ENCODE assay signal across 15 cellular contexts in the genomic region with DNA sequence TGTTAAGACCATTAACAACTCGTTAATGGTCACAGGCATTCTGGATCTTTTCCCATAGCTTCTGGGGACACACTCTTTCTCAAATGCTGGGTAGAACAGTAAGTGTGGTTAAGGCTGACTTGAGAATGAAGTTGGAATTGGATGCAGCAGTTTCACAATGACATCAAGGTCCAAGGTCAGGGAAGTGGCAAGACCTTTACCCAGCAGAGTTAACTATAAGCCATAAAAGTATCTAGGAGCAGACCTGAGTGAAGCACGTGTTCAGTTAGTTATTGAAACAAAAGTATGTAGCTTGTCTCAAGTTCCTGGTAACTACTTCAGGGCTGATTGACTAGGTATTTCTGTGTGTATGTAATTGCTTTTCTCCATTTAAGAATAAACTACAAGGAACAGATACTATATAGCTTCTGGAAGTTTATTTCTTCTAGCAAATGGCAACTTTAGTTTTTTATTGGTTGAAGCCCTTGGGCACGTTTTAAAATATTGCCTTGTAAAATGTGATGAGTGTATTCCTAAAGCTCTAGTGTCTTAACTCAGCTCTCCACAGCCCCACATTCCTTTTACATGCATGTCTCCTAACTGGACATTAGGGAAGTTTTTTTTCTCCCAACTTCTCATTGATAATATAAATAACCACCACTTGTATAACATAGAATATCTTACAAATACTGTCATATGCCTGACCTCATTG.
DNase-seq lines count a peak whose midpoint lies in the region; ATAC-seq, FAIRE-seq and TF ChIP-seq lines count a peak whose summit lies in the region.
"Had no signal": no experiment of that assay in that cellular context is flagged by ENCODE, and none has a peak within 500 bp of the region (broad histone marks: within the 10 kb centered on the region; RNA-seq: fewer than 3 reads in every experiment).

No MANE protein-coding gene starts in this region.

- H3K4me1 ChIP-seq in PC-9 (replicated peaks; ENCODE audit: insufficient read depth) (peaks cover 26% of the 10 kb centered on the region), hepatocyte (ENCODE audit: insufficient read depth) (peaks cover 47% of the 10 kb centered on the region), pancreas (no peaks in the 10 kb centered on the region)
- H3K4me1 ChIP-seq: prostate gland had no signal

- H3K36me3 ChIP-seq in PC-9 (ENCODE audit: low read depth) (no peaks in the 10 kb centered on the region), hepatocyte (replicated peaks; ENCODE audit: insufficient read depth, low read depth) (no peaks in the 10 kb centered on the region), pancreas (no peaks in the 10 kb centered on the region)
- H3K36me3 ChIP-seq: prostate gland had no signal

- H3K9me3 ChIP-seq in PC-9 (ENCODE audit: insufficient read depth, low read depth) (peaks cover 7% of the 10 kb centered on the region; the same call in 1 of the 2 replicates), hepatocyte (ENCODE audit: low read depth) (no peaks in the 10 kb centered on the region), pancreas (no peaks in the 10 kb centered on the region)
- H3K9me3 ChIP-seq: prostate gland had no signal

- H3K9me2 ChIP-seq in PC-9 (ENCODE audit: insufficient read depth): no peaks in the 10 kb centered on the region
- no peaks in the 10 kb centered on the region for H3K9me2 ChIP-seq in hepatocyte (replicated peaks; ENCODE audit: insufficient read depth)

- H4K20me1 ChIP-seq in PC-9 (ENCODE audit: insufficient read depth) (no peaks in the 10 kb centered on the region), hepatocyte (ENCODE audit: insufficient read depth, poor library complexity, severe bottlenecking) (no peaks in the 10 kb centered on the region)

- H3K36me3 Mint-ChIP-seq in T-helper 2 cell treated with Interferon-gamma antibody and Interleukin-4, amounts not matched to agents 5 μg/mL and 100 μg/mL, for 36 hours (ENCODE audit: low read depth): no peaks in the 10 kb centered on the region

- no TSS peak for BruUV-seq in PC-9 (replicated peaks; lab: Mats Ljungman, UMichigan)

- no peak overlapping the region for H3K4me3 Mint-ChIP-seq in T-helper 2 cell treated with Interferon-gamma antibody and Interleukin-4, amounts not matched to agents 5 μg/mL and 100 μg/mL, for 36 hours
- H3K4me3 Mint-ChIP-seq: activated CD4-positive, alpha-beta T cell treated with anti-CD3 and anti-CD28 coated beads, Interleukin-2, amount 10 ng/mL, durations not matched to agents 7 days and 5 days; stimulated activated naive CD8-positive, alpha-beta T cell treated with anti-CD3 and anti-CD28 coated beads, Interleukin-15, Interleukin-2, amounts not matched to agents 100 ng/mL and 50 ng/mL, for 24 hours had no signal

- no peak overlapping the region for H3K27ac Mint-ChIP-seq in T-helper 2 cell treated with Interferon-gamma antibody and Interleukin-4, amounts not matched to agents 5 μg/mL and 100 μg/mL, for 36 hours
- H3K27ac Mint-ChIP-seq: activated CD4-positive, alpha-beta T cell treated with anti-CD3 and anti-CD28 coated beads, Interleukin-2, amount 10 ng/mL, durations not matched to agents 7 days and 5 days; stimulated activated naive CD8-positive, alpha-beta T cell treated with anti-CD3 and anti-CD28 coated beads, Interleukin-15, Interleukin-2, amounts not matched to agents 100 ng/mL and 50 ng/mL, for 24 hours had no signal

- H3K4me3 ChIP-seq in PC-9: no peak overlapping the region
- H3K4me3 ChIP-seq in hepatocyte: no peak overlapping the region
- no peak overlapping the region for H3K4me3 ChIP-seq in pancreas
- H3K4me3 ChIP-seq: prostate gland had no signal

- peaks cover 5% of the 10 kb centered on the region; the same call in 1 of the 2 replicates for H3F3A ChIP-seq in PC-9 (ENCODE audit: insufficient read depth, low read depth)

- DNase-seq in DMS114 treated with DMSO at 0.1 percent for 48 hours (lab: John Stamatoyannopoulos, UW; ENCODE audit: unreplicated experiment) (peak; percentile 85), PC-9 (no peak), hepatocyte (ENCODE audit: low spot score) (peak; percentile 34), pancreas (no peak), NCI-H1694 (lab: John Stamatoyannopoulos, UW) (no peak)
- no peak for DNase-seq in T-helper 2 cell treated with Interferon-gamma antibody and Interleukin-4, amounts not matched to agents 5 μg/mL and 100 μg/mL, for 36 hours (ENCODE audit: low spot score)
- DNase-seq: activated CD4-positive, alpha-beta T cell treated with anti-CD3 and anti-CD28 coated beads, Interleukin-2, amount 10 ng/mL, durations not matched to agents 7 days and 5 days; NCI-H2081 treated with DMSO at 0.1 percent for 48 hours; stimulated activated CD4-positive, alpha-beta T cell treated with anti-CD3 and anti-CD28 coated beads, Interleukin-4, amount 100 ng/mL, for 24 hours had no signal

- POLR2A ChIA-PET in PC-9 (lab: Charles Lee; ENCODE audit: unreplicated experiment): no interaction called here

- ATAC-seq in pancreas (peak in 3 of 4 donors; percentile 46 to 69 (median 63)), GM18861 (IDR thresholded peaks at IDR 0.05; ENCODE audit: unreplicated experiment) (no peak), HG03135 (IDR thresholded peaks at IDR 0.05; ENCODE audit: unreplicated experiment) (no peak)
- ATAC-seq: foreskin keratinocyte had no signal

- FAIRE-seq in pancreas (lab: Jason Lieb, UNC): peak; percentile 90
- FAIRE-seq: keratinocyte had no signal

- H3K79me2 ChIP-seq in PC-9 (ENCODE audit: low read depth) (no peaks in the 10 kb centered on the region), hepatocyte (no peaks in the 10 kb centered on the region)

- no peak overlapping the region for H3K27ac ChIP-seq in PC-9
- H3K27ac ChIP-seq in hepatocyte: peak overlapping the region; percentile 82
- peak overlapping the region in 1 of 4 donors; percentile 1 for H3K27ac ChIP-seq in pancreas
- H3K27ac ChIP-seq: foreskin keratinocyte, prostate gland had no signal

- H3K27me3 ChIP-seq in PC-9 (ENCODE audit: insufficient read depth, low read depth) (no peaks in the 10 kb centered on the region), hepatocyte (no peaks in the 10 kb centered on the region), pancreas (no peaks in the 10 kb centered on the region)
- H3K27me3 ChIP-seq: foreskin keratinocyte had no signal

- no peak overlapping the region for H3K4me2 ChIP-seq in PC-9
- H3K4me2 ChIP-seq in hepatocyte: peak overlapping the region; percentile 51

- H3K27me3 Mint-ChIP-seq in T-helper 2 cell treated with Interferon-gamma antibody and Interleukin-4, amounts not matched to agents 5 μg/mL and 100 μg/mL, for 36 hours (ENCODE audit: low read depth): no peaks in the 10 kb centered on the region
- H3K27me3 Mint-ChIP-seq: activated CD4-positive, alpha-beta T cell treated with anti-CD3 and anti-CD28 coated beads, Interleukin-2, amount 10 ng/mL, durations not matched to agents 7 days and 5 days; stimulated activated naive CD8-positive, alpha-beta T cell treated with anti-CD3 and anti-CD28 coated beads, Interleukin-15, Interleukin-2, amounts not matched to agents 100 ng/mL and 50 ng/mL, for 24 hours had no signal

- WGBS in hepatocyte (ENCODE audit: low lambda C conversion rate, missing lambda C conversion rate): 21% methylated on average over 3 of the region's 3 CpGs
- WGBS in pancreas, 2 donors: 46 to 52% methylated on average over 3 of the region's 3 CpGs

- no peak for TF ChIP-seq CTCF in PC-9 (conservative IDR thresholded peaks at IDR 0.05)
- TF ChIP-seq CTCF in hepatocyte (IDR thresholded peaks at IDR 0.05; ENCODE audit: poor library complexity): no peak
- no peak for TF ChIP-seq CTCF in pancreas (IDR thresholded peaks at IDR 0.05)

- H2AFZ ChIP-seq in PC-9 (0 out of 2 replicates have a peak overlapping the region, but pooled peaks have one; percentile 5), hepatocyte (no peak overlapping the region)

- intact Hi-C loops in PC-9 (cut with micrococcal nuclease; ENCODE audit: unreplicated experiment): no loop called here
- intact Hi-C loops in pancreas (cut with DNase I): no loop called here

- CTCF ChIA-PET in PC-9 (lab: Charles Lee): no interaction called here

- H3K4me1 Mint-ChIP-seq in T-helper 2 cell treated with Interferon-gamma antibody and Interleukin-4, amounts not matched to agents 5 μg/mL and 100 μg/mL, for 36 hours (ENCODE audit: low read depth): no peaks in the 10 kb centered on the region
- H3K4me1 Mint-ChIP-seq: activated CD4-positive, alpha-beta T cell treated with anti-CD3 and anti-CD28 coated beads, Interleukin-2, amount 10 ng/mL, durations not matched to agents 7 days and 5 days had no signal

- no peaks in the 10 kb centered on the region for H3K9me3 Mint-ChIP-seq in T-helper 2 cell treated with Interferon-gamma antibody and Interleukin-4, amounts not matched to agents 5 μg/mL and 100 μg/mL, for 36 hours
- H3K9me3 Mint-ChIP-seq: activated CD4-positive, alpha-beta T cell treated with anti-CD3 and anti-CD28 coated beads, Interleukin-2, amount 10 ng/mL, durations not matched to agents 7 days and 5 days had no signal

Comparison
In these comparisons a context has a peak if more than half of its experiments do, and no peak if none do; other contexts are left out.
1. DNase-seq: peak in DMS114 treated with DMSO at 0.1 percent for 48 hours (single experiment) and hepatocyte (single experiment); none in PC-9 (0 of 2), pancreas (0 of 6), NCI-H1694 (single experiment) and T-helper 2 cell treated with Interferon-gamma antibody and Interleukin-4, amounts not matched to agents 5 μg/mL and 100 μg/mL, for 36 hours (single experiment).
2. ATAC-seq: peak in pancreas (3 of 4); none in GM18861 (single experiment) and HG03135 (single experiment).